9 cellular contexts compared by ENCODE assay signal in the genomic region with DNA sequence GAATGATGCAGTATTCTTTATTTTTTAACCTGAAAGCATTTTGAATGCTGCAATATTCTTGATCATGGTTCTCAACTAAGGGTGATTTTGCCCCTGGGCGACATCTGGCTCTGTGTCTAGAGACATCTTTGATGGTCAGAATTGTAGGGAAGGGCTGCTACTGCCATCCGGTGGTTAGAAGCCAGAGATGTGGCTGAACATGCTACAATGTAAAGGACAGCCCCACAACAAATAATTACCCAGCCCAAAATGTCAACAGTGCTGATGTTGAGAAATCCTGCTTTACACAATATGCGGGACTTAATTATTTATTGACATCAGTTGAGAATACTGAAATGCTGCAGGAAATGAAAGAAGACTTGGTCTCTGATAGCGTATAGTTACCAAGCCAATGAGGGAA. TPM values are rescaled to one million over a fixed set of nuclear protein-coding genes. Genes with fewer than 3 reads are reported as not detected.
DNase-seq lines count a peak whose midpoint lies in the region; ATAC-seq and TF ChIP-seq lines count a peak whose summit lies in the region.
"Had no signal": no experiment of that assay in that cellular context is flagged by ENCODE, and none has a peak within 500 bp of the region (broad histone marks: within the 10 kb centered on the region; RNA-seq: fewer than 3 reads in every experiment).

No MANE protein-coding gene starts in this region.

- H3K4me1 ChIP-seq in HEK293 (ENCODE audit: control insufficient read depth, insufficient read depth, low read length) (no peaks in the 10 kb centered on the region), prostate gland (replicated peaks) (no peaks in the 10 kb centered on the region)
- no peaks in the 10 kb centered on the region for H3K4me1 ChIP-seq in effector memory CD4-positive, alpha-beta T cell (ENCODE audit: control insufficient read depth, insufficient read depth, low read length, poor library complexity, severe bottlenecking)

- H3K27ac ChIP-seq in HEK293 (ENCODE audit: extremely low read depth, low read depth, low read length) (no peak overlapping the region), prostate gland (no peak overlapping the region)
- H3K27ac ChIP-seq in effector memory CD4-positive, alpha-beta T cell (ENCODE audit: insufficient read depth, low read length, poor library complexity, severe bottlenecking): no peak overlapping the region

- H3K36me3 ChIP-seq in HEK293 (ENCODE audit: control insufficient read depth in 2 of 2, insufficient read depth in 1 of 2, low read length in 2 of 2) (no peaks in the 10 kb centered on the region), prostate gland (no peaks in the 10 kb centered on the region)
- no peaks in the 10 kb centered on the region for H3K36me3 ChIP-seq in effector memory CD4-positive, alpha-beta T cell (ENCODE audit: control insufficient read depth, insufficient read depth, low read length)

- H3K9me3 ChIP-seq in HEK293 (ENCODE audit: control insufficient read depth, insufficient read depth, low read depth, low read length): no peaks in the 10 kb centered on the region
- no peaks in the 10 kb centered on the region for H3K9me3 ChIP-seq in prostate gland
- no peaks in the 10 kb centered on the region for H3K9me3 ChIP-seq in effector memory CD4-positive, alpha-beta T cell (ENCODE audit: control insufficient read depth, low read length)

- no peak for ATAC-seq in HG03439 (IDR thresholded peaks at IDR 0.05; ENCODE audit: unreplicated experiment)

- H3K4me3 ChIP-seq in HEK293 (ENCODE audit: low read depth, low read length) (no peak overlapping the region), cardiac fibroblast (replicated peaks in 1 of 2; ENCODE audit: low read depth in 2 of 2, low read length in 2 of 2) (no peak overlapping the region), prostate gland (no peak overlapping the region)
- no peak overlapping the region for H3K4me3 ChIP-seq in effector memory CD4-positive, alpha-beta T cell (ENCODE audit: insufficient read depth, low read depth, low read length, poor library complexity, severe bottlenecking)

- intact Hi-C loops in prostate gland (cut with DNase I): no loop called here

- no peak for TF ChIP-seq CTCF in HEK293 (tag by site-specific recombination; IDR thresholded peaks at IDR 0.05)
- peak; percentile 49 for TF ChIP-seq CTCF in cardiac fibroblast (IDR thresholded peaks at IDR 0.05; ENCODE audit: low read depth, low read length)
- TF ChIP-seq CTCF in prostate gland (IDR thresholded peaks at IDR 0.05): peak in 1 of 4 experiments; percentile 37

- no peaks in the 10 kb centered on the region for H3K27me3 ChIP-seq in prostate gland (replicated peaks; ENCODE audit: insufficient read depth)
- H3K27me3 ChIP-seq in effector memory CD4-positive, alpha-beta T cell (replicated peaks; ENCODE audit: control insufficient read depth, insufficient read depth, low read length, poor library complexity, severe bottlenecking): no peaks in the 10 kb centered on the region

- TF ChIP-seq POLR2A in prostate gland (IDR thresholded peaks at IDR 0.05): no peak

- CTCF ChIA-PET in HEK293 (lab: Yijun Ruan, JAX): interaction anchor here (0.6 to 1.0 kb wide), 3 partner anchors 23 to 130 kb away, joined by 5 read pairs; no protein-coding TSS in a partner anchor

- peak; percentile 38 for DNase-seq in DMS79 treated with DMSO at 0.1 percent for 48 hours (lab: John Stamatoyannopoulos, UW)
- no peak for DNase-seq in DMS79 (lab: John Stamatoyannopoulos, UW)
- peak; percentile 43 to 56 for DNase-seq in NCI-H1930 (lab: John Stamatoyannopoulos, UW)
- DNase-seq in cardiac fibroblast (ENCODE audit: low read depth in 2 of 2): peak; percentile 39 to 53
- DNase-seq in prostate gland (ENCODE audit: low spot score): peak; percentile 23
- no peak for DNase-seq in effector memory CD4-positive, alpha-beta T cell

- WGBS in prostate gland: 32% methylated on average over 4 of the region's 4 CpGs

- POLR2A ChIA-PET in HEK293 (lab: Yijun Ruan, JAX): no interaction called here

TF ChIP-seq in HEK293, 187 proteins besides CTCF, POLR2A, EP300 and RAD21:
- TF ChIP-seq ZNF654 (tag by site-specific recombination; IDR thresholded peaks at IDR 0.05; ENCODE audit: low read depth) (0 out of 2 replicates have a peak, but pooled peaks have one; percentile 8), YY2 (tag by site-specific recombination; IDR thresholded peaks at IDR 0.05) (no peak), ZNF169 (tag by site-specific recombination; IDR thresholded peaks at IDR 0.05) (no peak), RBAK (tag by site-specific recombination; IDR thresholded peaks at IDR 0.05) (no peak)

RNA-seq across cellular contexts. Expression of gene SERPINB2, which starts 37.5 kb away (rescaled TPM):
- under 1 TPM; 0.18 to 0.62 TPM for total RNA-seq in prostate gland
- total RNA-seq: skeletal muscle tissue had no signal

RNA-seq across cellular contexts. Expression of gene SERPINB10, which starts 57.7 kb away (rescaled TPM):
- under 1 TPM in 1 of 2 donors, not detected in 1; 0.55 TPM for total RNA-seq in prostate gland

Comparison
In these comparisons a context has a peak if more than half of its experiments do, and no peak if none do; other contexts are left out.
1. DNase-seq: peak in DMS79 treated with DMSO at 0.1 percent for 48 hours (single experiment), NCI-H1930 (2 of 2), cardiac fibroblast (2 of 2) and prostate gland (single experiment); none in DMS79 (single experiment) and effector memory CD4-positive, alpha-beta T cell (0 of 3).